Comparison of ENCODE assay signal across 17 cellular contexts in genomic region chr18:59959606-59960005, GRCh38. TPM values are rescaled to one million over a fixed set of nuclear protein-coding genes. Genes with fewer than 3 reads are reported as not detected.
DNase-seq lines count a peak whose midpoint lies in the region; ATAC-seq, FAIRE-seq and TF ChIP-seq lines count a peak whose summit lies in the region.
"Had no signal": no experiment of that assay in that cellular context is flagged by ENCODE, and none has a peak within 500 bp of the region (broad histone marks: within the 10 kb centered on the region; RNA-seq: fewer than 3 reads in every experiment).

No MANE protein-coding gene starts in this region.

- intact Hi-C loops in HCT116 (cut with micrococcal nuclease): loop anchor here (2.0 kb wide), 1 partner anchor 123 kb away; no protein-coding TSS in a partner anchor

- peak; percentile 97 for FAIRE-seq in D721Med (lab: Jason Lieb, UNC)

- H3K27me3 Mint-ChIP-seq in memory B cell: no peaks in the 10 kb centered on the region
- no peaks in the 10 kb centered on the region for H3K27me3 Mint-ChIP-seq in glutamatergic neuron (ENCODE audit: unreplicated experiment)

- POLR2A ChIA-PET in HCT116 (lab: Charles Lee): interaction anchor here (1.3 kb wide), 1 partner anchor 59 kb away, joined by 4 read pairs; the partner anchor contains the start of gene PMAIP1

- H3K4me3 ChIP-seq in HCT116 (replicated peaks in 1 of 2; ENCODE audit: low read depth in 1 of 2, low read length in 2 of 2) (peak overlapping the region in 1 of 2 experiments; percentile 23; a peak in 1 of 4 replicates), OCI-LY3 (ENCODE audit: low read length) (peak overlapping the region; percentile 1; the same call in 1 of the 2 replicates)
- H3K4me3 ChIP-seq: GM23338 had no signal

- H2AFZ ChIP-seq in HCT116 (ENCODE audit: low read depth, low read length, poor library complexity, severe bottlenecking): peak overlapping the region; percentile 7
- no peak overlapping the region for H2AFZ ChIP-seq in OCI-LY3 (ENCODE audit: low read depth, low read length)
- H2AFZ ChIP-seq: GM23338 had no signal

- peak overlapping the region; percentile 2; the same call in 1 of the 2 replicates for H3K27ac ChIP-seq in HCT116 (ENCODE audit: low read depth, low read length)
- H3K27ac ChIP-seq in OCI-LY3 (ENCODE audit: low read length): peak overlapping the region; percentile 69

- H3K9ac ChIP-seq in HCT116 (ENCODE audit: low read length) (peak overlapping the region; percentile 37), OCI-LY3 (ENCODE audit: low read length) (peak overlapping the region; percentile 16; the same call in 1 of the 2 replicates)

- TF ChIP-seq RAD21 in HCT116 (IDR thresholded peaks at IDR 0.05; ENCODE audit: low read depth): no peak

- H3K9me2 ChIP-seq in HCT116 (ENCODE audit: insufficient read depth): no peaks in the 10 kb centered on the region

- H4K20me1 ChIP-seq in HCT116 (ENCODE audit: insufficient read depth) (no peaks in the 10 kb centered on the region), OCI-LY3 (ENCODE audit: insufficient read depth, low read length) (no peaks in the 10 kb centered on the region)

- H3K4me1 ChIP-seq in HCT116 (ENCODE audit: control insufficient read depth in 1 of 2, insufficient read depth in 2 of 2, low read length in 2 of 2) (peaks cover 60 to 74% of the 10 kb centered on the region in 2 experiments), OCI-LY3 (ENCODE audit: low read length) (peaks cover 69% of the 10 kb centered on the region)

- no peaks in the 10 kb centered on the region for H3K36me3 ChIP-seq in HCT116 (ENCODE audit: control insufficient read depth in 1 of 2, insufficient read depth in 2 of 2, low read length in 2 of 2)
- no peaks in the 10 kb centered on the region for H3K36me3 ChIP-seq in OCI-LY3 (replicated peaks; ENCODE audit: low read depth, low read length)

- CTCF ChIA-PET in HCT116 (lab: Charles Lee): no interaction called here

- ATAC-seq in HCT116: no peak
- ATAC-seq in memory B cell (ENCODE audit: low read depth): peak; percentile 19
- ATAC-seq in HG03135 (IDR thresholded peaks at IDR 0.05; ENCODE audit: unreplicated experiment): no peak
- ATAC-seq: GM23338 had no signal

- H3K9me3 Mint-ChIP-seq in memory B cell: peaks cover 2% of the 10 kb centered on the region
- H3K9me3 Mint-ChIP-seq in glutamatergic neuron (ENCODE audit: unreplicated experiment): no peaks in the 10 kb centered on the region
- H3K9me3 Mint-ChIP-seq: GM23338; T-helper 1 cell treated with Interleukin-12 subunit alpha and Interleukin-12 subunit beta and Interleukin-4 antibody, amounts not matched to agents 30 μg/mL and 1 μg/mL, for 36 hours had no signal

- H3K27ac Mint-ChIP-seq in memory B cell (peak overlapping the region; percentile 86), glutamatergic neuron (ENCODE audit: unreplicated experiment) (no peak overlapping the region)
- H3K27ac Mint-ChIP-seq: GM23338; T-helper 1 cell treated with Interleukin-12 subunit alpha and Interleukin-12 subunit beta and Interleukin-4 antibody, amounts not matched to agents 30 μg/mL and 1 μg/mL, for 36 hours had no signal

- no peak for TF ChIP-seq CTCF in D721Med (IDR thresholded peaks at IDR 0.05; ENCODE audit: insufficient read depth, missing control alignments)
- TF ChIP-seq CTCF in HCT116 (IDR thresholded peaks at IDR 0.05 in 2 of 3, conservative IDR thresholded peaks at IDR 0.05 in 1 of 3; ENCODE audit: borderline replicate concordance in 1 of 3, insufficient read depth in 1 of 3, low read depth in 2 of 3, low read length in 2 of 3): no peak
- TF ChIP-seq CTCF in OCI-LY3 (IDR thresholded peaks at IDR 0.05; ENCODE audit: low read depth, low read length): no peak
- TF ChIP-seq CTCF in glutamatergic neuron (IDR thresholded peaks at IDR 0.05; ENCODE audit: partially characterized antibody, unreplicated experiment): no peak

- H3K9me3 ChIP-seq in HCT116 (ENCODE audit: control insufficient read depth in 1 of 2, insufficient read depth in 1 of 2, low read depth in 1 of 2, low read length in 2 of 2) (no peaks in the 10 kb centered on the region), OCI-LY3 (ENCODE audit: insufficient read depth, low read length) (no peaks in the 10 kb centered on the region)

- peak overlapping the region; percentile 28 for H3K4me3 Mint-ChIP-seq in memory B cell
- H3K4me3 Mint-ChIP-seq in glutamatergic neuron (ENCODE audit: unreplicated experiment): no peak overlapping the region
- H3K4me3 Mint-ChIP-seq: GM23338; T-helper 1 cell treated with Interleukin-12 subunit alpha and Interleukin-12 subunit beta and Interleukin-4 antibody, amounts not matched to agents 30 μg/mL and 1 μg/mL, for 36 hours had no signal

- H3K79me2 ChIP-seq in HCT116 (ENCODE audit: insufficient read depth, low read length): no peaks in the 10 kb centered on the region
- no peaks in the 10 kb centered on the region; the same call in 1 of the 2 replicates for H3K79me2 ChIP-seq in OCI-LY3 (ENCODE audit: low read length)

- DNase-seq in D721Med (ENCODE audit: insufficient read length, low spot score): no peak
- no peak for DNase-seq in HCT116 (ENCODE audit: low read depth, low spot score)
- no peak for DNase-seq in memory B cell (ENCODE audit: low spot score in 2 of 2)
- no peak for DNase-seq in kidney tubule cell (ENCODE audit: low spot score)
- DNase-seq in activated CD4-positive, alpha-beta T cell treated with anti-CD3 and anti-CD28 coated beads, Interleukin-2, amount 50 U/mL, for 1 hour: no peak
- DNase-seq in glutamatergic neuron: no peak
- DNase-seq: DMS 273 treated with DMSO at 0.1 percent for 48 hours; MV-4-11; NCI-H146; NCI-H345; NCI-H69; NK-92 treated with Interleukin-12 subunit alpha and Interleukin-12 subunit beta, amount 100 ng/mL, for 24 hours; SHP77 had no signal

- no peak for TF ChIP-seq POLR2A in HCT116 (IDR thresholded peaks at IDR 0.05; ENCODE audit: borderline replicate concordance, extremely low read depth, insufficient read depth, insufficient read length)

- H3K27me3 ChIP-seq in HCT116 (ENCODE audit: insufficient read depth, low read length) (no peaks in the 10 kb centered on the region), OCI-LY3 (ENCODE audit: low read depth, low read length) (no peaks in the 10 kb centered on the region)

- H3K4me2 ChIP-seq in HCT116 (ENCODE audit: low read length) (peak overlapping the region; percentile 70), OCI-LY3 (ENCODE audit: low read length) (peak overlapping the region; percentile 81)
- H3K4me2 ChIP-seq: GM23338 had no signal

- H3K4me1 Mint-ChIP-seq in memory B cell (peaks cover 33% of the 10 kb centered on the region), glutamatergic neuron (ENCODE audit: low read depth, unreplicated experiment) (no peaks in the 10 kb centered on the region)

- peaks cover 2% of the 10 kb centered on the region for H3K36me3 Mint-ChIP-seq in memory B cell
- no peaks in the 10 kb centered on the region for H3K36me3 Mint-ChIP-seq in glutamatergic neuron (ENCODE audit: unreplicated experiment)

- RAD21 ChIA-PET in HCT116 (lab: Charles Lee; ENCODE audit: low non-redundant PET in 1 of 2, low total read pairs in 2 of 2, uncharacterized antibody in 2 of 2, unreplicated experiment in 2 of 2): no interaction called here

- BruUV-seq in HCT116 (replicated peaks; lab: Mats Ljungman, UMichigan): no TSS peak

TF ChIP-seq in HCT116, 20 proteins besides CTCF, POLR2A, EP300 and RAD21:
- TF ChIP-seq ZBTB33 (IDR thresholded peaks at IDR 0.05; ENCODE audit: extremely low read depth, insufficient replicate concordance, low read length) (no peak), JUND (IDR thresholded peaks at IDR 0.05) (no peak), SP1 (IDR thresholded peaks at IDR 0.05; ENCODE audit: low read depth) (no peak), ATF3 (IDR thresholded peaks at IDR 0.05) (no peak), EGR1 (IDR thresholded peaks at IDR 0.05; ENCODE audit: low read depth) (no peak), EZH2phosphoT487 (IDR thresholded peaks at IDR 0.05; ENCODE audit: borderline replicate concordance) (no peak)

RNA-seq across cellular contexts. Expression of gene PMAIP1, which starts 59.8 kb away (rescaled TPM):
- total RNA-seq in HCT116 (2021; ENCODE audit: unreplicated experiment) (66.7 TPM), glutamatergic neuron (ENCODE audit: unreplicated experiment) (12.6 TPM)
- 29.9 and 33.4 TPM in 2 replicates for polyA plus RNA-seq in HCT116 (2012)
